22 cellular contexts compared by ENCODE assay signal in genomic region chrX:55924574-55924973, GRCh38.
"Had no signal": no experiment of that assay in that cellular context is flagged by ENCODE, and none has a peak within 500 bp of the region (broad histone marks: within the 10 kb centered on the region; RNA-seq: fewer than 3 reads in every experiment).

No MANE protein-coding gene starts in this region.

- H3K4me1 ChIP-seq: Peyer's patch had no signal

- H3K27me3 ChIP-seq: Peyer's patch had no signal

- FAIRE-seq: astrocyte, TTC549 had no signal

- H3K4me3 ChIP-seq: Peyer's patch had no signal

- ATAC-seq: activated naive CD4-positive, alpha-beta T cell treated with anti-CD3 and anti-CD28 coated beads, Interleukin-2, amount 50 U/mL, for 72 hours; activated naive CD8-positive, alpha-beta T cell treated with anti-CD3 and anti-CD28 coated beads, Interleukin-2, amount 50 U/mL, for 24 hours; activated T-cell treated with anti-CD3 and anti-CD28 coated beads, Interleukin-2, amount 50 U/mL, for 4 hours; T-helper 17 cell had no signal

- DNase-seq: activated CD4-positive, alpha-beta memory T cell treated with anti-CD3 and anti-CD28 coated beads for 36 hours; activated CD4-positive, alpha-beta T cell treated with anti-CD3 and anti-CD28 coated beads, Interleukin-2, amount 10 ng/mL, durations not matched to agents 7 days and 5 days; activated CD4-positive, CD25-positive, alpha-beta regulatory T cell; activated CD8-positive, alpha-beta memory T cell treated with anti-CD3 and anti-CD28 coated beads for 24 hours; activated effector memory CD4-positive, alpha-beta T cell treated with anti-CD3 and anti-CD28 coated beads, Interleukin-2, amount 50 U/mL, for 16 hours; activated naive CD4-positive, alpha-beta T cell treated with Interleukin-2 at 50 U/mL for 16 hours; activated naive CD8-positive, alpha-beta T cell treated with anti-CD3 and anti-CD28 coated beads, Interleukin-2, amount 50 U/mL, for 24 hours; activated T-cell treated with anti-CD3 and anti-CD28 coated beads, Interleukin-2, amount 50 U/mL, for 4 hours; amygdala; NCI-H1105 treated with DMSO at 0.1 percent for 48 hours; NCI-H1436 treated with DMSO at 0.1 percent for 48 hours; NCI-H187; NCI-H2081 treated with DMSO at 0.1 percent for 48 hours; NCI-H446; NCI-H524; Peyer's patch; SHP77 treated with DMSO at 0.1 percent for 48 hours; T-helper 17 cell; T1000 had no signal

- H3K36me3 ChIP-seq: Peyer's patch had no signal

- H3K9me3 ChIP-seq: Peyer's patch had no signal

- H3K27ac ChIP-seq: Peyer's patch had no signal
